ENCODE assay signal across 1 cellular context in genomic region chr1:111204211-111204883, GRCh38.
TF ChIP-seq lines count a peak whose summit lies in the region.

No MANE protein-coding gene starts in this region.

TF ChIP-seq in GM12878, 131 proteins besides CTCF, POLR2A, EP300 and RAD21 (continued from another document and continues in another):
- peak; percentile 24; the same call in 1 of the 2 replicates for TF ChIP-seq PAX5 (IDR thresholded peaks at IDR 0.05; ENCODE audit: borderline replicate concordance, low read depth, low read length)
- TF ChIP-seq MEF2B (IDR thresholded peaks at IDR 0.05; ENCODE audit: partially characterized antibody, poor library complexity, severe bottlenecking) = no peak
- no peak for TF ChIP-seq SREBF1 (IDR thresholded peaks at IDR 0.05; ENCODE audit: low read length)
- TF ChIP-seq JUNB (IDR thresholded peaks at IDR 0.05) = no peak
- no peak for TF ChIP-seq MXI1 (IDR thresholded peaks at IDR 0.05; ENCODE audit: low read depth, low read length)
- no peak for TF ChIP-seq USF1 (IDR thresholded peaks at IDR 0.05; ENCODE audit: borderline replicate concordance, extremely low read length, insufficient read depth, low read depth, low read length)
- no peak for TF ChIP-seq KDM1A (IDR thresholded peaks at IDR 0.05; ENCODE audit: borderline replicate concordance)
- TF ChIP-seq CHD1 (IDR thresholded peaks at IDR 0.05; ENCODE audit: low read depth, low read length) = no peak; the same call in 1 of the 2 replicates
- no peak for TF ChIP-seq E2F8 (IDR thresholded peaks at IDR 0.05; ENCODE audit: low read depth, partially characterized antibody)
- TF ChIP-seq FOXM1 (IDR thresholded peaks at IDR 0.05; ENCODE audit: low read depth, low read length) = no peak
- TF ChIP-seq RFX5 (IDR thresholded peaks at IDR 0.05; ENCODE audit: low read depth, low read length) = no peak
- TF ChIP-seq RBBP5 (conservative IDR thresholded peaks at IDR 0.05) = no peak
- TF ChIP-seq CHD2 (IDR thresholded peaks at IDR 0.05; ENCODE audit: borderline replicate concordance, low read depth, low read length) = peak; percentile 37; the same call in 1 of the 2 replicates
- TF ChIP-seq CUX1 (IDR thresholded peaks at IDR 0.05; ENCODE audit: insufficient replicate concordance, low read depth, low read length) = no peak
- TF ChIP-seq BCLAF1 (IDR thresholded peaks at IDR 0.05) = no peak
- TF ChIP-seq BACH1 (IDR thresholded peaks at IDR 0.05; ENCODE audit: borderline replicate concordance) = peak; percentile 96
- no peak for TF ChIP-seq KAT2A (conservative IDR thresholded peaks at IDR 0.05; ENCODE audit: control insufficient read depth, low read depth, low read length)
- no peak for TF ChIP-seq GABPA (IDR thresholded peaks at IDR 0.05; ENCODE audit: low read depth)
- TF ChIP-seq ZNF687 (IDR thresholded peaks at IDR 0.05) = peak; percentile 95
- peak; percentile 95 for TF ChIP-seq IKZF1 (conservative IDR thresholded peaks at IDR 0.05)
- no peak for TF ChIP-seq NFYA (IDR thresholded peaks at IDR 0.05; ENCODE audit: borderline replicate concordance, low read depth, low read length)
- TF ChIP-seq HDAC2 (IDR thresholded peaks at IDR 0.05) = no peak
- no peak for TF ChIP-seq SIN3A (IDR thresholded peaks at IDR 0.05; ENCODE audit: low read depth, low read length)
- no peak for TF ChIP-seq NR2C2 (IDR thresholded peaks at IDR 0.05; ENCODE audit: borderline replicate concordance, control insufficient read depth, insufficient read length, low read depth)
- no peak for TF ChIP-seq STAT1 (conservative IDR thresholded peaks at IDR 0.05)
- no peak for TF ChIP-seq IKZF2 (IDR thresholded peaks at IDR 0.05)
- TF ChIP-seq SIX5 (IDR thresholded peaks at IDR 0.05; ENCODE audit: low read depth, low read length, severe bottlenecking) = no peak
- no peak for TF ChIP-seq ZBTB40 (IDR thresholded peaks at IDR 0.05; ENCODE audit: borderline replicate concordance)
- TF ChIP-seq EGR1 (IDR thresholded peaks at IDR 0.05; ENCODE audit: borderline replicate concordance in 1 of 2, low read depth in 2 of 2, low read length in 2 of 2) = peak in 1 of 2 experiments; percentile 19; a peak in 1 of 3 replicates
- TF ChIP-seq SKIL (IDR thresholded peaks at IDR 0.05; ENCODE audit: low read depth, poor library complexity, severe bottlenecking) = no peak
- TF ChIP-seq SUPT20H (IDR thresholded peaks at IDR 0.05; ENCODE audit: borderline replicate concordance, control insufficient read depth, low read depth, low read length) = no peak
- no peak for TF ChIP-seq SUZ12 (IDR thresholded peaks at IDR 0.05; ENCODE audit: unreplicated experiment)
- no peak for TF ChIP-seq CEBPB (IDR thresholded peaks at IDR 0.05; ENCODE audit: borderline replicate concordance in 1 of 2, low read depth in 2 of 2, low read length in 2 of 2)
